36 cellular contexts compared by ENCODE assay signal in the genomic region with DNA sequence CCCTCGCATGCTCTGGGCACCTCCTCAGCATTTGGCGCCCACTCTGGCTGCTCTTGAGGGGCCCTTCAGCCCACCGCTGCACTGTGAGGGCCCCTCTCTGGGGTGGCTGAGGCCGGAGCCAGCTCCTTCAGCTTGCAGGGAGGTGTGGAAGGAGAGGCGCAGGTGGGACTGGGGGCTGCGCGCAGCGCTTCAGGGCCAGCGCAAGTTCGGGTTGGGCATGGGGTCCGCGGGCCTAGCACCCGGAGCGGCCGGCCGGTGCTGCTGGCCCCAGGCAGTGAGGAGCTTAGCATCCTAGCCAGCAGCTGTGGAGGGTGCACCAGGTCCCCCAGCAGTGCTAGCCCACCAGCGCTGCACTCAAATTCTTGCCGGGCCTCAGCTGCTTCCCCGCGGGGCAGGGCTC.
"Had no signal": no experiment of that assay in that cellular context is flagged by ENCODE, and none has a peak within 500 bp of the region (broad histone marks: within the 10 kb centered on the region; RNA-seq: fewer than 3 reads in every experiment).

No MANE protein-coding gene starts in this region.

- DNase-seq: Karpas-422, Kasumi-1, KBM-7, KG1, MG63, MM.1S, MV-4-11, NCI-H1048, NCI-H1092, NCI-H1092 treated with DMSO at 0.1 percent for 48 hours, NCI-H1105, NCI-H1105 treated with DMSO at 0.1 percent for 48 hours, NCI-H1417, NCI-H1417 treated with DMSO at 0.1 percent for 48 hours, NCI-H1436, NCI-H1436 treated with DMSO at 0.1 percent for 48 hours, NCI-H146, NCI-H1694, NCI-H1694 treated with DMSO at 0.1 percent for 48 hours, NCI-H187, NCI-H187 treated with DMSO at 0.1 percent for 48 hours, NCI-H1930, NCI-H2029, NCI-H2029 treated with DMSO at 0.1 percent for 48 hours, NCI-H2081, NCI-H2081 treated with DMSO at 0.1 percent for 48 hours, NCI-H2107, NCI-H2171, NCI-H2171 treated with DMSO at 0.1 percent for 48 hours, NCI-H2227 treated with DMSO at 0.1 percent for 48 hours, NCI-H226, NCI-H345, NCI-H446, NCI-H446 treated with DMSO at 0.1 percent for 48 hours, NCI-H510A had no signal

- H3K9ac ChIP-seq: KMS-11 had no signal

- H3K36me3 ChIP-seq: MG63 had no signal

- H3K27ac ChIP-seq: KMS-11 had no signal

- H3K9me3 ChIP-seq: MG63 had no signal

- H3K27me3 ChIP-seq: MG63 had no signal

- H3K4me3 ChIP-seq: MG63 had no signal

- H3K4me2 ChIP-seq: KMS-11 had no signal
